Comparison of ENCODE assay signal across 8 cellular contexts in the genomic region with DNA sequence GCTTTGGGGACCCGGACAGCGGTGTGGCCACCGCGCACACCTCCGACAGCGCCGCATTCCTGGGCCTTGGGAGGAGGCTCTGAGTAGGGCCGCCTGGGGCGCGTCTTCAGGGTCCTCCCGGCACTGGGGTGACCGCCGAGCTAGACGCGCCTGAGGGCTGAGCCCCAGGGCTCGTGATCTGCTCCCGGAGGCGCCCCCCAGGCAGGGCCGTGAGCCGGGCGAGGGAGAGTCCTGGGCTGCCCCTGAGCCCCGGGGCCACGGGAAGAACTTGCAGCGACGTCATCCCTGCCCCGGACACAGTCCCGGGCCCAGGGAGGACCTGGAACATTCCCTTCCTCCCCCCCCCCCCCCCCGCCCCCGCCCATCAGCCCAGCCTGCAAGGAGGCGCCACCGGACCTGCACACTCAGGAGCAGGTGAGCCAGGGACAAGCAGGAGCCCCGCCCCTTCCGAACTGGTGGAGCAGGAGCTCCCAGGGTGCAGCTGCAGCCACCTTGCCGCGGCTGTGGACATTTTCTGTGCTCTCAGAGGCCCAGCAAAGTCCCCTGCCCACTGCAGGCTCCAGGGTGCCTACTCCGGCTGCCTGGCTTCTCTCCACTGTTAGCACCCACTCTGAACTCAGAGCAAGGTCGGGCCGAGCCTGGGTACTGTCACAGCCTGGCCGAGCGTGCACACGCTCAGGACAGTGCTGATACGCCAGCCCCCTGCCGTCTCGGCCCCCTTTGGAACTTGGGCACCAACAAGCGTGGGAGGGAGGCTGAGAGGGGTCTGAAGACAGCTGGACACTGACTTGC. TPM values are rescaled to one million over a fixed set of nuclear protein-coding genes. Genes with fewer than 3 reads are reported as not detected.
A peak's percentile ranks its signal among the peaks of the same experiment; 100 is the strongest.
DNase-seq lines count a peak whose midpoint lies in the region; ATAC-seq and TF ChIP-seq lines count a peak whose summit lies in the region.

No MANE protein-coding gene starts in this region.

- H3K4me3 ChIP-seq in Panc1 (ENCODE audit: low read depth in 2 of 2, low read length in 2 of 2): peak overlapping the region; percentile 48 to 49
- peak overlapping the region; percentile 46 to 99 (median 88) for H3K4me3 ChIP-seq in dorsolateral prefrontal cortex

- no peaks in the 10 kb centered on the region; the same call in 1 of the 2 replicates for H3K36me3 ChIP-seq in Panc1 (ENCODE audit: control insufficient read depth, insufficient read depth, low read length)

- intact Hi-C loops in activated CD4-positive, alpha-beta T cell treated with anti-CD3 and anti-CD28 coated beads, Interleukin-2, amount 10 ng/mL, durations not matched to agents 24 days and 14 days (cut with micrococcal nuclease): loop anchor here (10.0 kb wide), 1 partner anchor 260 kb away; no protein-coding TSS in a partner anchor
- intact Hi-C loops in Panc1 (cut with micrococcal nuclease; ENCODE audit: unreplicated experiment): no loop called here
- intact Hi-C loops in dorsolateral prefrontal cortex (cut with DNase I): no loop called here

- H3K9me3 Mint-ChIP-seq in activated CD4-positive, alpha-beta T cell treated with anti-CD3 and anti-CD28 coated beads, Interleukin-2, amount 10 ng/mL, durations not matched to agents 24 days and 14 days: no peaks in the 10 kb centered on the region

- no peaks in the 10 kb centered on the region for H3K9me3 ChIP-seq in Panc1 (ENCODE audit: control insufficient read depth, insufficient read depth, low read depth, low read length)

- H3K27me3 Mint-ChIP-seq in activated CD4-positive, alpha-beta T cell treated with anti-CD3 and anti-CD28 coated beads, Interleukin-2, amount 10 ng/mL, durations not matched to agents 24 days and 14 days: peaks cover 28% of the 10 kb centered on the region

- H3K4me1 Mint-ChIP-seq in activated CD4-positive, alpha-beta T cell treated with anti-CD3 and anti-CD28 coated beads, Interleukin-2, amount 10 ng/mL, durations not matched to agents 24 days and 14 days: peaks cover 4% of the 10 kb centered on the region

- DNase-seq in activated CD4-positive, alpha-beta T cell treated with anti-CD3 and anti-CD28 coated beads, Interleukin-2, amount 10 ng/mL, durations not matched to agents 24 days and 14 days: no peak
- no peak for DNase-seq in activated CD4-positive, alpha-beta T cell treated with anti-CD3 and anti-CD28 coated beads, Interleukin-2, amount 50 U/mL, for 1 hour
- no peak for DNase-seq in Panc1 (ENCODE audit: low read depth, low spot score)
- peak in 8 of 10 donors; percentile 28 to 71 (median 58) for DNase-seq in dorsolateral prefrontal cortex
- peak; percentile 92 for DNase-seq in left lobe of liver (ENCODE audit: low spot score)
- peak; percentile 8 for DNase-seq in stimulated activated CD4-positive, alpha-beta T cell treated with anti-CD3 and anti-CD28 coated beads, Interleukin-1b, Interleukin-23, amount 100 ng/mL, for 48 hours
- no peak for DNase-seq in SKM-1 treated with dmso at 0.1 percent for 144 hours (lab: John Stamatoyannopoulos, UW; ENCODE audit: unreplicated experiment)

- CTCF ChIA-PET in Panc1 (lab: Charles Lee): no interaction called here

- H3K27ac ChIP-seq in Panc1 (ENCODE audit: low read length): no peak overlapping the region
- H3K27ac ChIP-seq in dorsolateral prefrontal cortex: peak overlapping the region; percentile 53 to 97 (median 92)

- TF ChIP-seq CTCF in Panc1 (IDR thresholded peaks at IDR 0.05): no peak
- TF ChIP-seq CTCF in dorsolateral prefrontal cortex (IDR thresholded peaks at IDR 0.05 in 54 of 56, conservative IDR thresholded peaks at IDR 0.05 in 2 of 56; ENCODE audit: low read depth in 1 of 56, partially characterized antibody in 56 of 56): peak in 1 of 56 donors; percentile 8

- in situ Hi-C loops in Panc1 (cut with HindIII; ENCODE audit: low pct_unique_long_range_greater_than_20kb, low sequenced_read_pairs): no loop called here

- peaks cover 2% of the 10 kb centered on the region for H3K36me3 Mint-ChIP-seq in activated CD4-positive, alpha-beta T cell treated with anti-CD3 and anti-CD28 coated beads, Interleukin-2, amount 10 ng/mL, durations not matched to agents 24 days and 14 days (ENCODE audit: low read depth)

- no peak overlapping the region for H3K27ac Mint-ChIP-seq in activated CD4-positive, alpha-beta T cell treated with anti-CD3 and anti-CD28 coated beads, Interleukin-2, amount 10 ng/mL, durations not matched to agents 24 days and 14 days

- H3K27me3 ChIP-seq in Panc1 (ENCODE audit: control insufficient read depth, insufficient read depth, low read length): 0 out of 2 replicates have a peak, but pooled peaks cover 3% of the 10 kb centered on the region
- H3K27me3 ChIP-seq in dorsolateral prefrontal cortex: no peaks in the 10 kb centered on the region

- H3K4me3 Mint-ChIP-seq in activated CD4-positive, alpha-beta T cell treated with anti-CD3 and anti-CD28 coated beads, Interleukin-2, amount 10 ng/mL, durations not matched to agents 24 days and 14 days: peak overlapping the region; percentile 79

- H3K4me1 ChIP-seq in Panc1 (ENCODE audit: control insufficient read depth, insufficient read depth, low read length): no peaks in the 10 kb centered on the region

- ATAC-seq in Panc1 (peak; percentile 76), left lobe of liver (peak; percentile 84), GM19351 (IDR thresholded peaks at IDR 0.05; ENCODE audit: unreplicated experiment) (no peak)

- POLR2A ChIA-PET in Panc1 (lab: Charles Lee): no interaction called here

- BruUV-seq in Panc1 (replicated peaks; lab: Mats Ljungman, UMichigan): no TSS peak

RNA-seq across cellular contexts. Expression of a gene that starts 50.7 kb away (rescaled TPM):
- not detected in 2 replicates for total RNA-seq in activated CD4-positive, alpha-beta T cell treated with anti-CD3 and anti-CD28 coated beads, Interleukin-2, amount 10 ng/mL, durations not matched to agents 24 days and 14 days
- total RNA-seq in Panc1 (2021; ENCODE audit: unreplicated experiment) (2.1 TPM), dorsolateral prefrontal cortex (100 to 1,000 TPM in 102 of 120 experiments, 10 to 100 TPM in 18; 37.9 to 329 (median 135) TPM), left lobe of liver (915 TPM)
- polyA plus RNA-seq in Panc1 (2012; ENCODE audit: insufficient read length): 0.28 TPM

Comparison
In these comparisons a context has a peak if more than half of its experiments do, and no peak if none do; other contexts are left out.
1. DNase-seq: peak in dorsolateral prefrontal cortex (8 of 10), left lobe of liver (single experiment) and stimulated activated CD4-positive, alpha-beta T cell treated with anti-CD3 and anti-CD28 coated beads, Interleukin-1b, Interleukin-23, amount 100 ng/mL, for 48 hours (single experiment); none in activated CD4-positive, alpha-beta T cell treated with anti-CD3 and anti-CD28 coated beads, Interleukin-2, amount 10 ng/mL, durations not matched to agents 24 days and 14 days (single experiment), activated CD4-positive, alpha-beta T cell treated with anti-CD3 and anti-CD28 coated beads, Interleukin-2, amount 50 U/mL, for 1 hour (single experiment), Panc1 (single experiment) and SKM-1 treated with dmso at 0.1 percent for 144 hours (single experiment).
2. RNA of a gene that starts 50.7 kb away (total RNA-seq): 915 TPM in left lobe of liver (single experiment) and 37.9 to 329 TPM in dorsolateral prefrontal cortex; 2.1 TPM in Panc1 (single experiment) and not detected in activated CD4-positive, alpha-beta T cell treated with anti-CD3 and anti-CD28 coated beads, Interleukin-2, amount 10 ng/mL, durations not matched to agents 24 days and 14 days; every median in the first group is over 10 times any median in the second.